ENCODE assay signal across 28 cellular contexts in genomic region chr11:49316180-49316579, GRCh38.
"Had no signal": no experiment of that assay in that cellular context is flagged by ENCODE, and none has a peak within 500 bp of the region (broad histone marks: within the 10 kb centered on the region; RNA-seq: fewer than 3 reads in every experiment).

No MANE protein-coding gene starts in this region.

- H3K27me3 Mint-ChIP-seq: stimulated activated naive B cell treated with anti-CD40 and anti-IgM and Interleukin-4, amounts not matched to agents 10 μg/mL and 1 μg/mL and 100 μg/mL, for 72 hours; stimulated activated naive CD8-positive, alpha-beta T cell treated with anti-CD3 and anti-CD28 coated beads, Interleukin-15, amount 100 ng/mL, for 72 hours; stimulated activated naive CD8-positive, alpha-beta T cell treated with anti-CD3 and anti-CD28 coated beads, Interleukin-15, Interleukin-2, amounts not matched to agents 100 ng/mL and 50 ng/mL, for 24 hours; type B pancreatic cell had no signal

- H3K36me3 ChIP-seq: stomach, suprapubic skin, thoracic aorta, thyroid gland, tibial artery, tibial nerve, transverse colon, upper lobe of left lung, upper lobe of right lung, uterus, vagina had no signal

- H3K27ac Mint-ChIP-seq: stimulated activated effector memory CD8-positive, alpha-beta T cell treated with anti-CD3 and anti-CD28 coated beads, Interleukin-12 subunit alpha, Interleukin-12 subunit beta, amount 100 ng/mL, for 72 hours; stimulated activated naive B cell treated with anti-CD40 and anti-IgM and Interleukin-4, amounts not matched to agents 10 μg/mL and 1 μg/mL and 100 μg/mL, for 72 hours; stimulated activated naive CD8-positive, alpha-beta T cell treated with anti-CD3 and anti-CD28 coated beads, Interleukin-15, amount 100 ng/mL, for 72 hours; stimulated activated naive CD8-positive, alpha-beta T cell treated with anti-CD3 and anti-CD28 coated beads, Interleukin-15, Interleukin-2, amounts not matched to agents 100 ng/mL and 50 ng/mL, for 24 hours; type B pancreatic cell had no signal

- FAIRE-seq: urothelium cell line had no signal

- H3K4me1 ChIP-seq: stomach, suprapubic skin, testis, thyroid gland, tibial artery, tibial nerve, transverse colon, upper lobe of left lung, upper lobe of right lung, uterus, vagina had no signal

- DNase-seq: stimulated activated CD4-positive, alpha-beta T cell treated with anti-CD3 and anti-CD28 coated beads, Interleukin-2, amount 100 ng/mL, for 48 hours; stimulated activated CD4-positive, alpha-beta T cell treated with anti-CD3 and anti-CD28 coated beads, Interleukin-4, amount 100 ng/mL, for 1 hour; stimulated activated CD4-positive, alpha-beta T cell treated with anti-CD3 and anti-CD28 coated beads, Interleukin-4, amount 100 ng/mL, for 24 hours; stimulated activated CD4-positive, alpha-beta T cell treated with anti-CD3 and anti-CD28 coated beads, Interleukin-4, amount 100 ng/mL, for 4 hours; stimulated activated CD8-positive, alpha-beta memory T cell treated with anti-CD3 and anti-CD28 coated beads, Interleukin-4, amount 100 ng/mL, for 48 hours; stimulated activated naive B cell treated with anti-CD40 and anti-IgM and Interleukin-4, amounts not matched to agents 10 μg/mL and 1 μg/mL and 100 μg/mL, for 72 hours; stimulated activated naive CD4-positive, alpha-beta T cell; stimulated activated naive CD4-positive, alpha-beta T cell treated with Interleukin-2 at 50 U/mL for 16 hours; stimulated activated naive CD8-positive, alpha-beta T cell treated with anti-CD3 and anti-CD28 coated beads, Interleukin-15, amount 100 ng/mL, for 72 hours; stimulated activated naive CD8-positive, alpha-beta T cell treated with anti-CD3 and anti-CD28 coated beads, Interleukin-15, Interleukin-2, amounts not matched to agents 100 U/mL and 50 U/mL, for 24 hours; stomach; substantia nigra; testis; thyroid gland; tibial artery; transverse colon; trophoblast cell; upper lobe of left lung; upper lobe of right lung; uterus had no signal

- H3K36me3 Mint-ChIP-seq: stimulated activated effector memory CD8-positive, alpha-beta T cell treated with anti-CD3 and anti-CD28 coated beads, Interleukin-12 subunit alpha, Interleukin-12 subunit beta, amount 100 ng/mL, for 72 hours; stimulated activated naive B cell treated with anti-CD40 and anti-IgM and Interleukin-4, amounts not matched to agents 10 μg/mL and 1 μg/mL and 100 μg/mL, for 72 hours; type B pancreatic cell had no signal

- H3K27me3 ChIP-seq: stomach, suprapubic skin, testis, thyroid gland, tibial artery, tibial nerve, transverse colon, upper lobe of left lung, upper lobe of right lung, uterus, vagina had no signal

- H3K4me1 Mint-ChIP-seq: stimulated activated effector memory CD8-positive, alpha-beta T cell treated with anti-CD3 and anti-CD28 coated beads, Interleukin-12 subunit alpha, Interleukin-12 subunit beta, amount 100 ng/mL, for 72 hours; stimulated activated naive B cell treated with anti-CD40 and anti-IgM and Interleukin-4, amounts not matched to agents 10 μg/mL and 1 μg/mL and 100 μg/mL, for 72 hours; stimulated activated naive CD8-positive, alpha-beta T cell treated with anti-CD3 and anti-CD28 coated beads, Interleukin-15, amount 100 ng/mL, for 72 hours had no signal

- H3K4me3 ChIP-seq: stomach, suprapubic skin, testis, thoracic aorta, thyroid gland, tibial artery, tibial nerve, transverse colon, upper lobe of left lung, upper lobe of right lung, uterus, vagina had no signal

- H3K4me3 Mint-ChIP-seq: stimulated activated effector memory CD8-positive, alpha-beta T cell treated with anti-CD3 and anti-CD28 coated beads, Interleukin-12 subunit alpha, Interleukin-12 subunit beta, amount 100 ng/mL, for 72 hours; stimulated activated naive B cell treated with anti-CD40 and anti-IgM and Interleukin-4, amounts not matched to agents 10 μg/mL and 1 μg/mL and 100 μg/mL, for 72 hours; stimulated activated naive CD8-positive, alpha-beta T cell treated with anti-CD3 and anti-CD28 coated beads, Interleukin-15, amount 100 ng/mL, for 72 hours; stimulated activated naive CD8-positive, alpha-beta T cell treated with anti-CD3 and anti-CD28 coated beads, Interleukin-15, Interleukin-2, amounts not matched to agents 100 ng/mL and 50 ng/mL, for 24 hours; type B pancreatic cell had no signal

- ATAC-seq: stimulated activated effector memory CD8-positive, alpha-beta T cell treated with anti-CD3 and anti-CD28 coated beads, Interleukin-12 subunit alpha, Interleukin-12 subunit beta, amount 100 ng/mL, for 72 hours; stimulated activated naive B cell treated with anti-CD40 and anti-IgM and Interleukin-4, amounts not matched to agents 10 μg/mL and 1 μg/mL and 100 μg/mL, for 72 hours; stimulated activated naive CD8-positive, alpha-beta T cell treated with anti-CD3 and anti-CD28 coated beads, Interleukin-15, amount 100 ng/mL, for 72 hours; stimulated activated naive CD8-positive, alpha-beta T cell treated with anti-CD3 and anti-CD28 coated beads, Interleukin-15, Interleukin-2, amounts not matched to agents 100 U/mL and 50 U/mL, for 24 hours; upper lobe of right lung had no signal

- H3K27ac ChIP-seq: stomach, suprapubic skin, testis, thoracic aorta, thyroid gland, tibial artery, tibial nerve, transverse colon, upper lobe of left lung, upper lobe of right lung, uterus, vagina had no signal

- H3K9me3 ChIP-seq: suprapubic skin, testis, thoracic aorta, thyroid gland, transverse colon, upper lobe of left lung, upper lobe of right lung, uterus, vagina had no signal

- H3K9me3 Mint-ChIP-seq: stimulated activated naive CD8-positive, alpha-beta T cell treated with anti-CD3 and anti-CD28 coated beads, Interleukin-15, Interleukin-2, amounts not matched to agents 100 ng/mL and 50 ng/mL, for 24 hours; type B pancreatic cell had no signal
